ENCODE assay signal across 10 cellular contexts in genomic region chr3:127670761-127671522, GRCh38. TPM values are rescaled to one million over a fixed set of nuclear protein-coding genes. Genes with fewer than 3 reads are reported as not detected.
DNase-seq lines count a peak whose midpoint lies in the region; ATAC-seq and TF ChIP-seq lines count a peak whose summit lies in the region.
"Had no signal": no experiment of that assay in that cellular context is flagged by ENCODE, and none has a peak within 500 bp of the region (broad histone marks: within the 10 kb centered on the region; RNA-seq: fewer than 3 reads in every experiment).

No MANE protein-coding gene starts in this region.

- DNase-seq in T-helper 2 cell treated with Interferon-gamma antibody and Interleukin-4, amounts not matched to agents 5 μg/mL and 100 μg/mL, for 36 hours (ENCODE audit: low spot score): no peak
- no peak for DNase-seq in T-helper 2 cell
- no peak for DNase-seq in PC-9
- DNase-seq in coronary artery (ENCODE audit: low spot score): peak; percentile 67
- peak; percentile 64 for DNase-seq in posterior vena cava (ENCODE audit: low spot score)
- no peak for DNase-seq in CD1c-positive myeloid dendritic cell (ENCODE audit: extremely low spot score)
- no peak for DNase-seq in SK-N-DZ (ENCODE audit: low spot score)

- H3K36me3 ChIP-seq in PC-9 (ENCODE audit: low read depth): no peaks in the 10 kb centered on the region

- no peak overlapping the region for H2AFZ ChIP-seq in PC-9

- H3K27ac Mint-ChIP-seq in T-helper 2 cell treated with Interferon-gamma antibody and Interleukin-4, amounts not matched to agents 5 μg/mL and 100 μg/mL, for 36 hours: peak overlapping the region; percentile 78

- CTCF ChIA-PET in PC-9 (lab: Charles Lee): no interaction called here

- no peaks in the 10 kb centered on the region for H4K20me1 ChIP-seq in PC-9 (ENCODE audit: insufficient read depth)

- no peak for TF ChIP-seq CTCF in PC-9 (conservative IDR thresholded peaks at IDR 0.05)
- no peak for TF ChIP-seq CTCF in coronary artery (IDR thresholded peaks at IDR 0.05)

- peaks cover 7% of the 10 kb centered on the region; the same call in 1 of the 2 replicates for H3K4me1 ChIP-seq in PC-9 (replicated peaks; ENCODE audit: insufficient read depth)

- H3K27me3 Mint-ChIP-seq in T-helper 2 cell treated with Interferon-gamma antibody and Interleukin-4, amounts not matched to agents 5 μg/mL and 100 μg/mL, for 36 hours (ENCODE audit: low read depth): no peaks in the 10 kb centered on the region

- peak overlapping the region; percentile 99 for H3K4me2 ChIP-seq in PC-9

- no peaks in the 10 kb centered on the region for H3K36me3 Mint-ChIP-seq in T-helper 2 cell treated with Interferon-gamma antibody and Interleukin-4, amounts not matched to agents 5 μg/mL and 100 μg/mL, for 36 hours (ENCODE audit: low read depth)

- H3F3A ChIP-seq in PC-9 (ENCODE audit: insufficient read depth, low read depth): no peaks in the 10 kb centered on the region

- H3K9me3 Mint-ChIP-seq in T-helper 2 cell treated with Interferon-gamma antibody and Interleukin-4, amounts not matched to agents 5 μg/mL and 100 μg/mL, for 36 hours: no peaks in the 10 kb centered on the region

- intact Hi-C loops in PC-9 (cut with micrococcal nuclease; ENCODE audit: unreplicated experiment) (loop anchor here (5.0 to 10.0 kb wide), 2 partner anchors 76 to 1384 kb away; no protein-coding TSS in a partner anchor), posterior vena cava (cut with DNase I) (no loop called here)

- H3K4me3 ChIP-seq in PC-9 (no peak overlapping the region), coronary artery (peak overlapping the region; percentile 97)

- POLR2A ChIA-PET in PC-9 (lab: Charles Lee; ENCODE audit: unreplicated experiment): no interaction called here

- H3K9me2 ChIP-seq in PC-9 (ENCODE audit: insufficient read depth): no peaks in the 10 kb centered on the region

- H3K4me1 Mint-ChIP-seq in T-helper 2 cell treated with Interferon-gamma antibody and Interleukin-4, amounts not matched to agents 5 μg/mL and 100 μg/mL, for 36 hours (ENCODE audit: low read depth): peaks cover 13% of the 10 kb centered on the region

- H3K4me3 Mint-ChIP-seq in T-helper 2 cell treated with Interferon-gamma antibody and Interleukin-4, amounts not matched to agents 5 μg/mL and 100 μg/mL, for 36 hours: peak overlapping the region; percentile 94

- H3K27ac ChIP-seq in PC-9: no peak overlapping the region
- H3K27ac ChIP-seq in coronary artery: no peak overlapping the region

- no peaks in the 10 kb centered on the region for H3K27me3 ChIP-seq in PC-9 (ENCODE audit: insufficient read depth, low read depth)
- H3K27me3 ChIP-seq: ascending aorta had no signal

- no peaks in the 10 kb centered on the region for H3K79me2 ChIP-seq in PC-9 (ENCODE audit: low read depth)

- ATAC-seq in HG03342 (IDR thresholded peaks at IDR 0.05; ENCODE audit: unreplicated experiment): no peak
- ATAC-seq: Right ventricle myocardium inferior had no signal

- H3K9me3 ChIP-seq in PC-9 (ENCODE audit: insufficient read depth, low read depth): no peaks in the 10 kb centered on the region
- H3K9me3 ChIP-seq: ascending aorta had no signal

- BruUV-seq in PC-9 (replicated peaks; lab: Mats Ljungman, UMichigan): no TSS peak

RNA-seq across cellular contexts. Expression of gene ABTB1, which starts 1.8 kb away (rescaled TPM):
- 39.1 and 57.1 TPM in 2 replicates for total RNA-seq in PC-9 (2021)
- total RNA-seq in posterior vena cava: 10 to 100 TPM; 27.7 to 28.9 TPM
- 0.16 and 0.42 TPM in 2 replicates for polyA plus RNA-seq in SK-N-DZ (2014; cell fraction: cytosol; rRNA removed)
- 5.8 and 20.0 TPM in 2 replicates for polyA plus RNA-seq in SK-N-DZ (2014; cell fraction: nucleus; rRNA removed)

RNA-seq across cellular contexts. Expression of gene PODXL2, which starts 42.0 kb away (rescaled TPM):
- total RNA-seq in PC-9 (2021) (11.9 and 12.1 TPM in 2 replicates), posterior vena cava (1 to 10 TPM; 2.0 to 2.5 TPM)
- 208 and 215 TPM in 2 replicates for polyA plus RNA-seq in SK-N-DZ (2014; cell fraction: cytosol; rRNA removed)
- polyA plus RNA-seq in SK-N-DZ (2014; cell fraction: nucleus; rRNA removed): 250 and 257 TPM in 2 replicates

Comparison
In these comparisons a context has a peak if more than half of its experiments do, and no peak if none do; other contexts are left out.
1. DNase-seq: peak in coronary artery (single experiment) and posterior vena cava (single experiment); none in T-helper 2 cell treated with Interferon-gamma antibody and Interleukin-4, amounts not matched to agents 5 μg/mL and 100 μg/mL, for 36 hours (single experiment), T-helper 2 cell (0 of 5), PC-9 (0 of 2), CD1c-positive myeloid dendritic cell (single experiment) and SK-N-DZ (single experiment).